In the genomic region with DNA sequence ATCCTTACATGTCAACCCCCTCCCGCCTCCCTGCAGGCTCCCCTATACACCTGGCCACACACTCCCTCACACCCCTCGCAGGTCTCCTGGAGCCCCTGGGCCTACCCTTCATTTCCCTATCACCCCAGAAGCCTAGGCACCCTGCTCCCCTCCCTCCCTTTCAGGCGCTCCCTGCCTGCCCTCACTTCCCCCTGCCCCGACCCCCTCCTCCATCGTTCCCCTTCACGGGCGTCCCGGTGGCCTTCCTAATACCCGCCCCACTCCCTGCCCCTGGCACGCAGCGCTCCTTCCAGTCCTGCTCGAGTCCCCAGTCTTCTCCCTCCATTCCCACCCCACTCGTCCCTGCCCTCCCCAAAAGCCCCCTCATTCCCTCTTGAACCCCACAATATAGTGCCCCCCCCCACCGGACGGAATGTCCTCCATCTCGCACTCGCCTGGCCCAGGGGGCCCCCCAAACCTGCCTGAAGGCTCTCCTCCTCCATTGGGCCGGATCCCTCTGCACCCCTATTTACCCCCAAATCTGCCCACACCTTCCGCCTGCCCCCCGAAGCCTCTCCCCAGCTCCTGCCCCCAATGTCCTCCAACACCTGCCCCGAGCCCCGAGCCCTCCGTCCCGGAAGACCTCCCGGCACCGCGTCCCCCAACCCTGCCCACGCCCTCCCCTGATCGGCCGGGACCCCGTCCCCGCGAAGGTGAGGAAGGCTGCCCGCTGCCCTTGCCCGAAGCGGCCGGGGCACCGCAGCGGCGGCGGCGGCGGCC, we compare ENCODE assay signal across 8 cellular contexts. TPM values are rescaled to one million over a fixed set of nuclear protein-coding genes. Genes with fewer than 3 reads are reported as not detected.
A peak's percentile ranks its signal among the peaks of the same experiment; 100 is the strongest.
DNase-seq lines count a peak whose midpoint lies in the region; ATAC-seq and TF ChIP-seq lines count a peak whose summit lies in the region.

No MANE protein-coding gene starts in this region.

- H3K4me1 Mint-ChIP-seq in CD4-positive, alpha-beta T cell (ENCODE audit: low read depth) = peaks cover 40% of the 10 kb centered on the region
- H3K4me1 Mint-ChIP-seq in HFFc6 (ENCODE audit: low read depth) = no peaks in the 10 kb centered on the region
- H3K4me1 Mint-ChIP-seq in T-helper 17 cell = peaks cover 33% of the 10 kb centered on the region
- H3K4me1 Mint-ChIP-seq in natural killer cell = peaks cover 6 to 19% of the 10 kb centered on the region in 2 donors

- peak overlapping the region; percentile 61 for H3K4me3 ChIP-seq in effector memory CD4-positive, alpha-beta T cell (ENCODE audit: insufficient read depth, low read depth, low read length, poor library complexity, severe bottlenecking)

- peak in 4 of 10 experiments; percentile 2 to 35 (median 13) for DNase-seq in CD4-positive, alpha-beta T cell
- no peak for DNase-seq in HFFc6
- peak in 1 of 3 donors; percentile 13 for DNase-seq in T-helper 17 cell
- DNase-seq in effector memory CD4-positive, alpha-beta T cell = no peak
- DNase-seq in natural killer cell = no peak
- DNase-seq in NCI-H446 treated with DMSO at 0.1 percent for 48 hours (lab: John Stamatoyannopoulos, UW) = no peak
- DNase-seq in NCI-H2196 treated with DMSO at 0.1 percent for 48 hours (lab: John Stamatoyannopoulos, UW; ENCODE audit: unreplicated experiment) = no peak
- DNase-seq in NCI-H2107 treated with DMSO at 0.1 percent for 48 hours (lab: John Stamatoyannopoulos, UW; ENCODE audit: unreplicated experiment) = no peak

- no peak for TF ChIP-seq CTCF in CD4-positive, alpha-beta T cell (IDR thresholded peaks at IDR 0.05)
- TF ChIP-seq CTCF in HFFc6 (IDR thresholded peaks at IDR 0.05) = no peak
- no peak for TF ChIP-seq CTCF in natural killer cell (IDR thresholded peaks at IDR 0.05)

- no peaks in the 10 kb centered on the region for H3K27me3 ChIP-seq in CD4-positive, alpha-beta T cell (ENCODE audit: control insufficient read depth, insufficient read depth, low read length)
- no peaks in the 10 kb centered on the region for H3K27me3 ChIP-seq in effector memory CD4-positive, alpha-beta T cell (replicated peaks; ENCODE audit: control insufficient read depth, insufficient read depth, low read length, poor library complexity, severe bottlenecking)

- H3K27ac ChIP-seq in CD4-positive, alpha-beta T cell (ENCODE audit: low read depth, low read length) = no peak overlapping the region
- no peak overlapping the region for H3K27ac ChIP-seq in effector memory CD4-positive, alpha-beta T cell (ENCODE audit: insufficient read depth, low read length, poor library complexity, severe bottlenecking)

- no peaks in the 10 kb centered on the region for H3K36me3 Mint-ChIP-seq in CD4-positive, alpha-beta T cell (ENCODE audit: low read depth)
- no peaks in the 10 kb centered on the region for H3K36me3 Mint-ChIP-seq in HFFc6 (ENCODE audit: low read depth)
- no peaks in the 10 kb centered on the region for H3K36me3 Mint-ChIP-seq in T-helper 17 cell (ENCODE audit: low read depth)
- H3K36me3 Mint-ChIP-seq in natural killer cell = no peaks in the 10 kb centered on the region

- intact Hi-C loops in CD4-positive, alpha-beta T cell (cut with DNase I, micrococcal nuclease) = loop anchor here (1.0 to 10.0 kb wide), 8 partner anchors 55 to 1175 kb away; a partner anchor contains a TSS
- intact Hi-C loops in natural killer cell (cut with micrococcal nuclease) = loop anchor here (2.0 to 5.0 kb wide), 2 partner anchors 37 to 70 kb away; no protein-coding TSS in a partner anchor

- no peaks in the 10 kb centered on the region for H3K9me3 ChIP-seq in CD4-positive, alpha-beta T cell (ENCODE audit: control insufficient read depth, low read length)
- H3K9me3 ChIP-seq in T-helper 17 cell (ENCODE audit: control insufficient read depth, low read length, poor library complexity, severe bottlenecking) = no peaks in the 10 kb centered on the region
- no peaks in the 10 kb centered on the region for H3K9me3 ChIP-seq in effector memory CD4-positive, alpha-beta T cell (ENCODE audit: control insufficient read depth, low read length)

- no peaks in the 10 kb centered on the region for H3K9me3 Mint-ChIP-seq in CD4-positive, alpha-beta T cell
- no peaks in the 10 kb centered on the region for H3K9me3 Mint-ChIP-seq in HFFc6
- H3K9me3 Mint-ChIP-seq in natural killer cell = no peaks in the 10 kb centered on the region

- H3K27ac Mint-ChIP-seq in CD4-positive, alpha-beta T cell = peak overlapping the region; percentile 50
- H3K27ac Mint-ChIP-seq in HFFc6 (no peak overlapping the region), T-helper 17 cell (peak overlapping the region; percentile 90), natural killer cell (peak overlapping the region in 1 of 2 donors; percentile 78)

- no peaks in the 10 kb centered on the region for H3K36me3 ChIP-seq in effector memory CD4-positive, alpha-beta T cell (ENCODE audit: control insufficient read depth, insufficient read depth, low read length)

- H3K4me1 ChIP-seq in effector memory CD4-positive, alpha-beta T cell (ENCODE audit: control insufficient read depth, insufficient read depth, low read length, poor library complexity, severe bottlenecking) = peaks cover 13% of the 10 kb centered on the region

- ATAC-seq in CD4-positive, alpha-beta T cell (ENCODE audit: poor library complexity) = no peak
- ATAC-seq in T-helper 17 cell = no peak
- ATAC-seq in natural killer cell = peak in 1 of 3 donors; percentile 1

- CTCF ChIA-PET in CD4-positive, alpha-beta T cell (lab: Charles Lee) = no interaction called here

- no peaks in the 10 kb centered on the region for H3K27me3 Mint-ChIP-seq in CD4-positive, alpha-beta T cell
- H3K27me3 Mint-ChIP-seq in HFFc6 (ENCODE audit: insufficient read depth) (peaks cover 24% of the 10 kb centered on the region), T-helper 17 cell (no peaks in the 10 kb centered on the region), natural killer cell (ENCODE audit: low read depth in 2 of 2) (peaks cover 3 to 7% of the 10 kb centered on the region in 2 donors)

- POLR2A ChIA-PET in CD4-positive, alpha-beta T cell (lab: Charles Lee) = interaction anchor here (0.9 kb wide), 1 partner anchor 55 kb away, joined by 3 read pairs; no protein-coding TSS in a partner anchor

- peak overlapping the region; percentile 78 for H3K4me3 Mint-ChIP-seq in CD4-positive, alpha-beta T cell
- peak overlapping the region; percentile 57 for H3K4me3 Mint-ChIP-seq in HFFc6
- H3K4me3 Mint-ChIP-seq in T-helper 17 cell = peak overlapping the region; percentile 94
- H3K4me3 Mint-ChIP-seq in natural killer cell = peak overlapping the region; percentile 73

RNA-seq across cellular contexts. Expression of a gene that starts 0.7 kb away (rescaled TPM):
- total RNA-seq in CD4-positive, alpha-beta T cell = 10 to 100 TPM; 10.9 to 12.0 TPM
- total RNA-seq in HFFc6 (2021; fragmentation: NEBNext Ultra II Directional; extraction: Animal tissue kit (Norgen Biotek cat#: 25700)) = 1 to 10 TPM; 1.4 to 2.5 (median 1.9) TPM
- total RNA-seq in T-helper 17 cell (10 to 100 TPM; 11.1 to 15.4 TPM), natural killer cell (1 to 10 TPM; 6.0 to 8.3 (median 7.9) TPM)
